ENCODE assay signal across 8 cellular contexts in the genomic region with DNA sequence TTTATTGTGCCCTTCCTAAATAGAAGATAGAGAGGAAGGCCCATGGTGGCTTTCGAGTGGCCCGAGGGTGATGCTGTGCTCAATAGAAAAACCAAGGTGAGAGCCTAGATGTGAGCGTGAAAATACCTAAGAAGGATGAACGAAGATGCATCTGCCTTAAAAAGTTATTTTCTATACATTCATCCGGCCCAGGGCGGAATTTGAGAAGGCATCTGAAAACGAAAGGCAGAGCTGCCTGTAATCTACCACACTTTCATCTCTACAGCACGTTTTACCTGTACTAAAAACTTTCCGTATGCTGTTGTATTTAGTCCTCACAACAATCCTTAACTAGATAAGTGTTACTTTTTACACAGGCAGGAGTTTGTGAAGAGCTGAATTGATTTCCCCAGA. TPM values are rescaled to one million over a fixed set of nuclear protein-coding genes. Genes with fewer than 3 reads are reported as not detected.
DNase-seq lines count a peak whose midpoint lies in the region; ATAC-seq and TF ChIP-seq lines count a peak whose summit lies in the region.

No MANE protein-coding gene starts in this region.

- H3K4me3 ChIP-seq in WERI-Rb-1 (ENCODE audit: low read depth, low read length) (peak overlapping the region; percentile 96), stomach smooth muscle (ENCODE audit: low read length in 2 of 2) (peak overlapping the region; percentile 88 to 89)

- intact Hi-C loops in activated CD4-positive, alpha-beta T cell treated with anti-CD3 and anti-CD28 coated beads for 36 hours (cut with DNase I, micrococcal nuclease), result loop anchor here (1.0 to 10.0 kb wide), 3 partner anchors 479 to 1292 kb away; partner anchors contain the start of genes CEP152 (in 1 of the 2), DTWD1 (in 1 of the 2), EID1 (in 1 of the 2) and FAM227B (in 1 of the 2)

- ATAC-seq in activated CD4-positive, alpha-beta T cell treated with anti-CD3 and anti-CD28 coated beads for 36 hours, result no peak
- ATAC-seq in foreskin keratinocyte, result no peak
- no peak for ATAC-seq in GM21786 (IDR thresholded peaks at IDR 0.05; ENCODE audit: unreplicated experiment)

- H3K4me1 ChIP-seq in foreskin keratinocyte, result peaks cover 17% of the 10 kb centered on the region
- peaks cover 10% of the 10 kb centered on the region for H3K4me1 ChIP-seq in stomach smooth muscle (ENCODE audit: control insufficient read depth, insufficient read depth, low read length)

- H3K36me3 ChIP-seq in WERI-Rb-1, result peaks cover 41% of the 10 kb centered on the region
- peaks cover 15 to 18% of the 10 kb centered on the region in 2 donors for H3K36me3 ChIP-seq in stomach smooth muscle (ENCODE audit: control insufficient read depth in 2 of 2, insufficient read depth in 2 of 2, low read length in 2 of 2)

- no peaks in the 10 kb centered on the region for H3K9me3 Mint-ChIP-seq in activated CD4-positive, alpha-beta T cell treated with anti-CD3 and anti-CD28 coated beads for 36 hours (ENCODE audit: low read depth)

- CTCF ChIA-PET in activated CD4-positive, alpha-beta T cell treated with anti-CD3 and anti-CD28 coated beads for 36 hours (lab: Charles Lee), result interaction anchor here (0.7 to 1.4 kb wide), 4 partner anchors 9 to 153 kb away, joined by 3 to 4 read pairs (median 4); no protein-coding TSS in a partner anchor

- peak overlapping the region; percentile 82 for H3K4me3 Mint-ChIP-seq in activated CD4-positive, alpha-beta T cell treated with anti-CD3 and anti-CD28 coated beads for 36 hours

- H3K4me1 Mint-ChIP-seq in activated CD4-positive, alpha-beta T cell treated with anti-CD3 and anti-CD28 coated beads for 36 hours, result peaks cover 35% of the 10 kb centered on the region

- H3K9me3 ChIP-seq in WERI-Rb-1 (ENCODE audit: severe bottlenecking) (no peaks in the 10 kb centered on the region), stomach smooth muscle (ENCODE audit: control insufficient read depth in 2 of 2, low read length in 2 of 2) (no peaks in the 10 kb centered on the region)

- H3K36me3 Mint-ChIP-seq in activated CD4-positive, alpha-beta T cell treated with anti-CD3 and anti-CD28 coated beads for 36 hours (ENCODE audit: low read depth), result peaks cover 57% of the 10 kb centered on the region

- H3K27ac ChIP-seq in WERI-Rb-1 (peak overlapping the region; percentile 97), foreskin keratinocyte (peak overlapping the region; percentile 96), stomach smooth muscle (ENCODE audit: low read length) (no peak overlapping the region)

- TF ChIP-seq CTCF in WERI-Rb-1 (IDR thresholded peaks at IDR 0.05; ENCODE audit: low read depth, low read length), result no peak
- no peak for TF ChIP-seq CTCF in foreskin keratinocyte (conservative IDR thresholded peaks at IDR 0.05)

- POLR2A ChIA-PET in activated CD4-positive, alpha-beta T cell treated with anti-CD3 and anti-CD28 coated beads for 36 hours (lab: Charles Lee), result interaction anchor here (0.6 kb wide), 1 partner anchor 820 kb away, joined by 3 read pairs; no protein-coding TSS in a partner anchor

- H3K27me3 Mint-ChIP-seq in activated CD4-positive, alpha-beta T cell treated with anti-CD3 and anti-CD28 coated beads for 36 hours, result no peaks in the 10 kb centered on the region

- DNase-seq in activated CD4-positive, alpha-beta T cell treated with anti-CD3 and anti-CD28 coated beads for 36 hours, result peak; percentile 24
- no peak for DNase-seq in activated CD4-positive, alpha-beta T cell treated with anti-CD3 and anti-CD28 coated beads for 4 hours
- DNase-seq in WERI-Rb-1 (no peak), foreskin keratinocyte (no peak), iPS-NIHi11 (ENCODE audit: low spot score) (no peak), hypothalamus (lab: John Stamatoyannopoulos, UW) (no peak)

- H3K9ac ChIP-seq in stomach smooth muscle (ENCODE audit: low read length in 2 of 2), result peak overlapping the region in 1 of 2 donors; percentile 11

- peak overlapping the region; percentile 95 for H3K27ac Mint-ChIP-seq in activated CD4-positive, alpha-beta T cell treated with anti-CD3 and anti-CD28 coated beads for 36 hours

- H3K27me3 ChIP-seq in WERI-Rb-1 (ENCODE audit: insufficient read depth, low read depth, severe bottlenecking), result no peaks in the 10 kb centered on the region
- no peaks in the 10 kb centered on the region for H3K27me3 ChIP-seq in foreskin keratinocyte
- no peaks in the 10 kb centered on the region for H3K27me3 ChIP-seq in stomach smooth muscle (ENCODE audit: control insufficient read depth in 1 of 2, insufficient read depth in 2 of 2, low read length in 2 of 2)

RNA-seq across cellular contexts. Expression of gene DUT, which starts 1.4 kb away (rescaled TPM):
- 100 to 1,000 TPM; 371 to 500 TPM for total RNA-seq in activated CD4-positive, alpha-beta T cell treated with anti-CD3 and anti-CD28 coated beads for 36 hours
- 93.8 and 113 TPM in 2 replicates for total RNA-seq in foreskin keratinocyte
- polyA plus RNA-seq in foreskin keratinocyte, result 160 and 193 TPM in 2 replicates
